In the genomic region with DNA sequence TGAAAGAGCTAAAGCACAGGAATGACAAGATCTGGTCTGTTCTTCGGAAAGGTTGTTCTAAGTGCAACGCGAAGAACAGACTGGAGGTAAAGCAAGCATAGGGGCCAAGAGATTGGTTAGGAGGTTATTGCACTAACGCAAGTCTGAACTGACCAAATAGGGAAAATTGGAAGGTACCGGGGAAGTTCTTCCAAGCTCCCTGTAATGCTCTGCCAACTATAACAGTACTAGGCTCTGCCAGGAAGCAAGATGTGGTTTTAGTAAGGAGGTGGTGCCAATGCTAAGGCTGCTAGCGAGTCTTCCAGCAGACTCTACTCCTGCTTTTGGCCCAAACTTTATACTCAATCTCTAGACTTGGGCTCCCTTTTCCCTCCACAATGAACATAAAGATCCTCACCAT, we compare ENCODE assay signal across 18 cellular contexts.
DNase-seq lines count a peak whose midpoint lies in the region; FAIRE-seq and TF ChIP-seq lines count a peak whose summit lies in the region.
"Had no signal": no experiment of that assay in that cellular context is flagged by ENCODE, and none has a peak within 500 bp of the region (broad histone marks: within the 10 kb centered on the region; RNA-seq: fewer than 3 reads in every experiment).

No MANE protein-coding gene starts in this region.

- no peak overlapping the region for H3K4me3 ChIP-seq in AG10803 (ENCODE audit: low read length)
- H3K4me3 ChIP-seq in ascending aorta: no peak overlapping the region
- H3K4me3 ChIP-seq in endothelial cell of umbilical vein (replicated peaks in 1 of 3; ENCODE audit: insufficient read depth in 1 of 3, low read depth in 1 of 3, low read length in 3 of 3): no peak overlapping the region
- no peak overlapping the region for H3K4me3 ChIP-seq in prostate gland
- no peak overlapping the region for H3K4me3 ChIP-seq in effector memory CD4-positive, alpha-beta T cell (ENCODE audit: insufficient read depth, low read depth, low read length, poor library complexity, severe bottlenecking)
- H3K4me3 ChIP-seq: A549 had no signal

- H4K20me1 ChIP-seq in endothelial cell of umbilical vein (replicated peaks; ENCODE audit: control insufficient read depth, extremely low read depth, insufficient read depth, low read length): no peaks in the 10 kb centered on the region

- no peak overlapping the region for H3K4me2 ChIP-seq in endothelial cell of umbilical vein (ENCODE audit: insufficient read depth, low read length)
- H3K4me2 ChIP-seq: A549 had no signal

- H3K36me3 Mint-ChIP-seq in activated naive CD4-positive, alpha-beta T cell treated with anti-CD3 and anti-CD28 coated beads, Interleukin-2, amount 10 ng/mL, durations not matched to agents 7 days and 5 days: no peaks in the 10 kb centered on the region

- H3K27ac ChIP-seq in ascending aorta (peak overlapping the region; percentile 28 to 63), endothelial cell of umbilical vein (ENCODE audit: insufficient read depth, low read depth, low read length) (no peak overlapping the region), prostate gland (peak overlapping the region; percentile 31 to 45)
- H3K27ac ChIP-seq in effector memory CD4-positive, alpha-beta T cell (ENCODE audit: insufficient read depth, low read length, poor library complexity, severe bottlenecking): no peak overlapping the region
- H3K27ac ChIP-seq: A549 had no signal

- CTCF ChIA-PET in endothelial cell of umbilical vein (lab: Charles Lee): interaction anchor here (1.4 to 4.0 kb wide), 2 partner anchors 132 to 718 kb away, joined by 3 to 23 read pairs; no protein-coding TSS in a partner anchor
- CTCF ChIA-PET in activated naive CD4-positive, alpha-beta T cell treated with anti-CD3 and anti-CD28 coated beads, Interleukin-2, amount 10 ng/mL, durations not matched to agents 7 days and 5 days (lab: Charles Lee): no interaction called here

- H2AFZ ChIP-seq in endothelial cell of umbilical vein (ENCODE audit: low read depth, low read length): no peak overlapping the region

- dilution Hi-C loops in endothelial cell of umbilical vein (cut with MboI; ENCODE audit: extremely low pct_ligation_motif_present, low sequenced_read_pairs): no loop called here

- H3K36me3 ChIP-seq in ascending aorta: no peaks in the 10 kb centered on the region
- peaks cover 3% of the 10 kb centered on the region in 2 experiments for H3K36me3 ChIP-seq in endothelial cell of umbilical vein (ENCODE audit: control insufficient read depth in 2 of 2, extremely low read depth in 1 of 2, insufficient read depth in 2 of 2, low read length in 2 of 2)
- H3K36me3 ChIP-seq in prostate gland: no peaks in the 10 kb centered on the region
- no peaks in the 10 kb centered on the region for H3K36me3 ChIP-seq in effector memory CD4-positive, alpha-beta T cell (ENCODE audit: control insufficient read depth, insufficient read depth, low read length)

- peak; percentile 28 for FAIRE-seq in endothelial cell of umbilical vein (lab: Jason Lieb, UNC)
- FAIRE-seq: A549, G401.6, GM12891, GM19239 had no signal

- H3K9ac ChIP-seq in endothelial cell of umbilical vein (replicated peaks; ENCODE audit: extremely low read depth, insufficient read depth, low read length): no peak overlapping the region

- H3K9me3 Mint-ChIP-seq in activated naive CD4-positive, alpha-beta T cell treated with anti-CD3 and anti-CD28 coated beads, Interleukin-2, amount 10 ng/mL, durations not matched to agents 7 days and 5 days: no peaks in the 10 kb centered on the region

- no peak overlapping the region for H3K27ac Mint-ChIP-seq in activated naive CD4-positive, alpha-beta T cell treated with anti-CD3 and anti-CD28 coated beads, Interleukin-2, amount 10 ng/mL, durations not matched to agents 7 days and 5 days

- no peaks in the 10 kb centered on the region for H3K27me3 ChIP-seq in ascending aorta
- no peaks in the 10 kb centered on the region for H3K27me3 ChIP-seq in endothelial cell of umbilical vein (ENCODE audit: control insufficient read depth in 2 of 2, insufficient read depth in 2 of 2, low read length in 2 of 2)
- H3K27me3 ChIP-seq in prostate gland (replicated peaks; ENCODE audit: insufficient read depth): no peaks in the 10 kb centered on the region
- H3K27me3 ChIP-seq in effector memory CD4-positive, alpha-beta T cell (replicated peaks; ENCODE audit: control insufficient read depth, insufficient read depth, low read length, poor library complexity, severe bottlenecking): no peaks in the 10 kb centered on the region

- POLR2A ChIA-PET in endothelial cell of umbilical vein (lab: Charles Lee): no interaction called here

- intact Hi-C loops in ascending aorta (cut with DNase I): loop anchor here (5.0 to 10.0 kb wide), 2 partner anchors 383 to 485 kb away; a partner anchor contains a TSS
- intact Hi-C loops in endothelial cell of umbilical vein (cut with micrococcal nuclease): loop anchor here (10.0 kb wide), 1 partner anchor 293 kb away; no protein-coding TSS in a partner anchor
- intact Hi-C loops in prostate gland (cut with DNase I): loop anchor here (5.0 kb wide), 1 partner anchor 715 kb away; no protein-coding TSS in a partner anchor

- H3K4me1 ChIP-seq in ascending aorta: peaks cover 16 to 64% of the 10 kb centered on the region in 2 donors
- peaks cover 57% of the 10 kb centered on the region for H3K4me1 ChIP-seq in endothelial cell of umbilical vein (ENCODE audit: control insufficient read depth, extremely low read depth, insufficient read depth, low read length)
- peaks cover 14% of the 10 kb centered on the region for H3K4me1 ChIP-seq in prostate gland (replicated peaks)
- H3K4me1 ChIP-seq in effector memory CD4-positive, alpha-beta T cell (ENCODE audit: control insufficient read depth, insufficient read depth, low read length, poor library complexity, severe bottlenecking): no peaks in the 10 kb centered on the region

- no peaks in the 10 kb centered on the region for H3K4me1 Mint-ChIP-seq in activated naive CD4-positive, alpha-beta T cell treated with anti-CD3 and anti-CD28 coated beads, Interleukin-2, amount 10 ng/mL, durations not matched to agents 7 days and 5 days

- H3K79me2 ChIP-seq in endothelial cell of umbilical vein (ENCODE audit: control insufficient read depth, insufficient read depth, low read length): no peaks in the 10 kb centered on the region

- BruUV-seq in endothelial cell of umbilical vein (replicated peaks; lab: Mats Ljungman, UMichigan): no TSS peak

- 56% methylated on average over 6 of the region's 6 CpGs for WGBS in prostate gland

- TF ChIP-seq POLR2A in endothelial cell of umbilical vein (IDR thresholded peaks at IDR 0.05; ENCODE audit: low read depth, low read length) (no peak), prostate gland (IDR thresholded peaks at IDR 0.05) (no peak)

- peaks cover 5% of the 10 kb centered on the region for H3K27me3 Mint-ChIP-seq in activated naive CD4-positive, alpha-beta T cell treated with anti-CD3 and anti-CD28 coated beads, Interleukin-2, amount 10 ng/mL, durations not matched to agents 7 days and 5 days

- H3K9me3 ChIP-seq in ascending aorta (no peaks in the 10 kb centered on the region), endothelial cell of umbilical vein (replicated peaks; ENCODE audit: control insufficient read depth, insufficient read depth, low read length) (no peaks in the 10 kb centered on the region), prostate gland (no peaks in the 10 kb centered on the region)
- no peaks in the 10 kb centered on the region for H3K9me3 ChIP-seq in effector memory CD4-positive, alpha-beta T cell (ENCODE audit: control insufficient read depth, low read length)

- no peaks in the 10 kb centered on the region for H3K9me1 ChIP-seq in endothelial cell of umbilical vein (replicated peaks; ENCODE audit: control insufficient read depth, extremely low read depth, insufficient read depth, low read length)

- TF ChIP-seq CTCF in AG10803 (conservative IDR thresholded peaks at IDR 0.05; ENCODE audit: low read length) (no peak), ascending aorta (IDR thresholded peaks at IDR 0.05) (no peak), endothelial cell of umbilical vein (IDR thresholded peaks at IDR 0.05; ENCODE audit: extremely low read depth in 1 of 2, insufficient read depth in 1 of 2, low read depth in 1 of 2, low read length in 2 of 2) (no peak), prostate gland (IDR thresholded peaks at IDR 0.05) (no peak)

- DNase-seq in AG10803 (ENCODE audit: low read depth) (peak; percentile 15), ascending aorta (ENCODE audit: low spot score in 2 of 2) (peak in 1 of 2 donors; percentile 77), endothelial cell of umbilical vein (ENCODE audit: low read depth, low spot score) (peak; percentile 58), prostate gland (ENCODE audit: low spot score) (no peak), LoVo (ENCODE audit: low spot score) (no peak), NCI-H2171 treated with DMSO at 0.1 percent for 48 hours (lab: John Stamatoyannopoulos, UW) (no peak)
- DNase-seq in activated naive CD4-positive, alpha-beta T cell treated with anti-CD3 and anti-CD28 coated beads, Interleukin-2, amount 10 ng/mL, durations not matched to agents 7 days and 5 days: no peak
- DNase-seq in effector memory CD4-positive, alpha-beta T cell: no peak
- DNase-seq: AML-193, Caco-2, DMS79, NCI-H1436, NCI-H2029 treated with DMSO at 0.1 percent for 48 hours, NCI-H524 had no signal

- no peak overlapping the region for H3K4me3 Mint-ChIP-seq in activated naive CD4-positive, alpha-beta T cell treated with anti-CD3 and anti-CD28 coated beads, Interleukin-2, amount 10 ng/mL, durations not matched to agents 7 days and 5 days

TF ChIP-seq in endothelial cell of umbilical vein, 7 proteins besides CTCF, POLR2A, EP300 and RAD21:
- no peak for TF ChIP-seq FOS (IDR thresholded peaks at IDR 0.05; ENCODE audit: borderline replicate concordance, insufficient read depth, low read length)

Comparison
In these comparisons a context has a peak if more than half of its experiments do, and no peak if none do; other contexts are left out.
1. DNase-seq: peak in AG10803 (single experiment) and endothelial cell of umbilical vein (single experiment); none in prostate gland (single experiment), LoVo (single experiment), activated naive CD4-positive, alpha-beta T cell treated with anti-CD3 and anti-CD28 coated beads, Interleukin-2, amount 10 ng/mL, durations not matched to agents 7 days and 5 days (single experiment), NCI-H2171 treated with DMSO at 0.1 percent for 48 hours (single experiment) and effector memory CD4-positive, alpha-beta T cell (0 of 3).
2. H3K27ac ChIP-seq: peak in ascending aorta (2 of 2) and prostate gland (2 of 2); none in endothelial cell of umbilical vein (single experiment) and effector memory CD4-positive, alpha-beta T cell (single experiment).